Comparison of ENCODE assay signal across 17 cellular contexts in genomic region chr14:71597289-71597920, GRCh38.
A peak's percentile ranks its signal among the peaks of the same experiment; 100 is the strongest.
DNase-seq lines count a peak whose midpoint lies in the region; ATAC-seq lines count a peak whose summit lies in the region.
"Had no signal": no experiment of that assay in that cellular context is flagged by ENCODE, and none has a peak within 500 bp of the region (broad histone marks: within the 10 kb centered on the region; RNA-seq: fewer than 3 reads in every experiment).

No MANE protein-coding gene starts in this region.

- peaks cover 7% of the 10 kb centered on the region for H3K9me3 Mint-ChIP-seq in central memory CD8-positive, alpha-beta T cell

- peaks cover 5% of the 10 kb centered on the region for H3K36me3 Mint-ChIP-seq in central memory CD8-positive, alpha-beta T cell (ENCODE audit: insufficient read depth)

- H3K27ac Mint-ChIP-seq in central memory CD8-positive, alpha-beta T cell (ENCODE audit: low read depth): peak overlapping the region; percentile 29
- H3K27ac Mint-ChIP-seq: WTC11 had no signal

- DNase-seq in central memory CD8-positive, alpha-beta T cell (ENCODE audit: low spot score in 2 of 2): no peak
- DNase-seq in cardiac septum (ENCODE audit: low spot score) (no peak), NCI-H1092 treated with DMSO at 0.1 percent for 48 hours (lab: John Stamatoyannopoulos, UW) (no peak), NCI-H2196 treated with DMSO at 0.1 percent for 48 hours (lab: John Stamatoyannopoulos, UW; ENCODE audit: unreplicated experiment) (no peak), SKM-1 treated with dmso at 0.1 percent for 144 hours (lab: John Stamatoyannopoulos, UW; ENCODE audit: unreplicated experiment) (no peak)
- DNase-seq: activated effector memory CD4-positive, alpha-beta T cell treated with Interleukin-2 at 50 U/mL for 16 hours; islet precursor cell; NCI-H1105; NCI-H524 treated with DMSO at 0.1 percent for 48 hours; stimulated activated CD8-positive, alpha-beta memory T cell treated with anti-CD3 and anti-CD28 coated beads, Interleukin-4, amount 100 ng/mL, for 48 hours had no signal

- intact Hi-C loops in cardiac septum (cut with DNase I): no loop called here

- ATAC-seq in GM19463 (IDR thresholded peaks at IDR 0.05; ENCODE audit: unreplicated experiment) (peak; percentile 9), HG03378 (IDR thresholded peaks at IDR 0.05; ENCODE audit: unreplicated experiment) (peak; percentile 9)
- no peak for ATAC-seq in central memory CD8-positive, alpha-beta T cell (replicated peaks; ENCODE audit: extremely low read depth, poor library complexity, severe bottlenecking)
- ATAC-seq: Right ventricle myocardium inferior, WTC11 had no signal

- H3K4me1 Mint-ChIP-seq in central memory CD8-positive, alpha-beta T cell: peaks cover 32% of the 10 kb centered on the region
- H3K4me1 Mint-ChIP-seq: neural crest cell had no signal

- H3K4me3 Mint-ChIP-seq in central memory CD8-positive, alpha-beta T cell: no peak overlapping the region
- H3K4me3 Mint-ChIP-seq: neural crest cell, WTC11 had no signal

- H3K27me3 Mint-ChIP-seq in central memory CD8-positive, alpha-beta T cell: no peaks in the 10 kb centered on the region

- H3K4me3 ChIP-seq in GM08714 (ENCODE audit: low read length): peak overlapping the region; percentile 38; the same call in 1 of the 2 replicates
- H3K4me3 ChIP-seq: coronary artery had no signal
